16 cellular contexts compared by ENCODE assay signal in genomic region chr1:248817065-248817464, GRCh38. TPM values are rescaled to one million over a fixed set of nuclear protein-coding genes. Genes with fewer than 3 reads are reported as not detected.
A peak's percentile ranks its signal among the peaks of the same experiment; 100 is the strongest.
DNase-seq lines count a peak whose midpoint lies in the region; ATAC-seq and TF ChIP-seq lines count a peak whose summit lies in the region.
"Had no signal": no experiment of that assay in that cellular context is flagged by ENCODE, and none has a peak within 500 bp of the region (broad histone marks: within the 10 kb centered on the region; RNA-seq: fewer than 3 reads in every experiment).

No MANE protein-coding gene starts in this region.

- no peaks in the 10 kb centered on the region for H3K4me1 ChIP-seq in SJCRH30
- H3K4me1 ChIP-seq: parathyroid adenoma had no signal

- peaks cover 21% of the 10 kb centered on the region for H3K36me3 ChIP-seq in SJCRH30

- no peak for TF ChIP-seq CTCF in endothelial cell (IDR thresholded peaks at IDR 0.05; ENCODE audit: unreplicated experiment)

- no peaks in the 10 kb centered on the region for H3K27me3 ChIP-seq in SJCRH30

- peaks cover 14% of the 10 kb centered on the region for H3K27me3 Mint-ChIP-seq in endothelial cell (ENCODE audit: unreplicated experiment)
- H3K27me3 Mint-ChIP-seq: activated B cell treated with CpG ODN at 0.5 μM for 24 hours had no signal

- H3K27ac Mint-ChIP-seq in endothelial cell (ENCODE audit: unreplicated experiment), result peak overlapping the region; percentile 30
- H3K27ac Mint-ChIP-seq: activated B cell treated with CpG ODN at 0.5 μM for 24 hours had no signal

- ATAC-seq in left cardiac atrium, result no peak
- ATAC-seq in HG03039 (IDR thresholded peaks at IDR 0.05; ENCODE audit: unreplicated experiment), result no peak
- ATAC-seq: Right ventricle myocardium inferior had no signal

- intact Hi-C loops in cardiac septum (cut with DNase I), result no loop called here
- intact Hi-C loops in left cardiac atrium (cut with DNase I), result no loop called here

- no peak overlapping the region for H3K27ac ChIP-seq in SJCRH30
- H3K27ac ChIP-seq: parathyroid adenoma had no signal

- DNase-seq in cardiac septum (ENCODE audit: low spot score), result peak; percentile 86
- no peak for DNase-seq in left cardiac atrium
- DNase-seq in SKM-1 treated with dmso at 0.1 percent for 144 hours (lab: John Stamatoyannopoulos, UW; ENCODE audit: unreplicated experiment), result peak; percentile 99
- DNase-seq in endothelial cell (ENCODE audit: low spot score), result no peak
- peak; percentile 17 for DNase-seq in ureter (ENCODE audit: low spot score)
- DNase-seq in SJCRH30, result no peak
- DNase-seq in NCI-H1436 (lab: John Stamatoyannopoulos, UW), result no peak
- DNase-seq: activated B cell treated with CpG ODN at 0.5 μM for 24 hours, activated gamma-delta T cell treated with Interleukin-2 at 50 U/mL for 16 hours, erythroblast, hypothalamus, NCI-H187 treated with DMSO at 0.1 percent for 48 hours, NCI-H69 had no signal

- peaks cover 56% of the 10 kb centered on the region for H3K36me3 Mint-ChIP-seq in endothelial cell (ENCODE audit: low read depth, unreplicated experiment)

- H3K4me3 Mint-ChIP-seq in endothelial cell (ENCODE audit: unreplicated experiment), result no peak overlapping the region
- H3K4me3 Mint-ChIP-seq: activated B cell treated with CpG ODN at 0.5 μM for 24 hours had no signal

- no peaks in the 10 kb centered on the region for H3K9me3 ChIP-seq in SJCRH30 (replicated peaks)

- H3K4me3 ChIP-seq in SJCRH30, result no peak overlapping the region

- peaks cover 40% of the 10 kb centered on the region for H3K4me1 Mint-ChIP-seq in endothelial cell (ENCODE audit: unreplicated experiment)

- no peaks in the 10 kb centered on the region for H3K9me3 Mint-ChIP-seq in endothelial cell (ENCODE audit: unreplicated experiment)
- H3K9me3 Mint-ChIP-seq: activated B cell treated with CpG ODN at 0.5 μM for 24 hours had no signal

RNA-seq across cellular contexts. Expression of gene SH3BP5L, which starts 8.7 kb away (rescaled TPM):
- 25.1 TPM for total RNA-seq in cardiac septum
- total RNA-seq in left cardiac atrium, result 10 to 100 TPM; 15.1 to 18.5 TPM
- total RNA-seq in endothelial cell (ENCODE audit: unreplicated experiment), result 30.7 TPM
- 21.7 TPM for total RNA-seq in ureter
- total RNA-seq in SJCRH30 (2014; rRNA removed; shearing (Covaris generic)), result 14.2 and 15.8 TPM in 2 replicates

RNA-seq across cellular contexts. Expression of gene ZNF672, which starts 21.0 kb away (rescaled TPM):
- 40.7 TPM for total RNA-seq in cardiac septum
- total RNA-seq in left cardiac atrium, result 10 to 100 TPM; 41.6 to 42.2 TPM
- 29.8 TPM for total RNA-seq in endothelial cell (ENCODE audit: unreplicated experiment)
- total RNA-seq in ureter, result 30.1 TPM
- 15.9 and 17.0 TPM in 2 replicates for total RNA-seq in SJCRH30 (2014; rRNA removed; shearing (Covaris generic))

RNA-seq across cellular contexts. Expression of gene ZNF692, which starts 41.8 kb away (rescaled TPM):
- 18.1 TPM for total RNA-seq in cardiac septum
- total RNA-seq in left cardiac atrium, result 10 to 100 TPM; 16.3 to 22.3 TPM
- total RNA-seq in endothelial cell (ENCODE audit: unreplicated experiment), result 26.8 TPM
- 71.0 TPM for total RNA-seq in ureter
- total RNA-seq in SJCRH30 (2014; rRNA removed; shearing (Covaris generic)), result 17.2 and 26.4 TPM in 2 replicates

Comparison
In these comparisons a context has a peak if more than half of its experiments do, and no peak if none do; other contexts are left out.
1. DNase-seq: peak in cardiac septum (single experiment), SKM-1 treated with dmso at 0.1 percent for 144 hours (single experiment) and ureter (single experiment); none in left cardiac atrium (single experiment), endothelial cell (single experiment), SJCRH30 (0 of 2) and NCI-H1436 (single experiment).